Comparison of ENCODE assay signal across 1 cellular context in the genomic region with DNA sequence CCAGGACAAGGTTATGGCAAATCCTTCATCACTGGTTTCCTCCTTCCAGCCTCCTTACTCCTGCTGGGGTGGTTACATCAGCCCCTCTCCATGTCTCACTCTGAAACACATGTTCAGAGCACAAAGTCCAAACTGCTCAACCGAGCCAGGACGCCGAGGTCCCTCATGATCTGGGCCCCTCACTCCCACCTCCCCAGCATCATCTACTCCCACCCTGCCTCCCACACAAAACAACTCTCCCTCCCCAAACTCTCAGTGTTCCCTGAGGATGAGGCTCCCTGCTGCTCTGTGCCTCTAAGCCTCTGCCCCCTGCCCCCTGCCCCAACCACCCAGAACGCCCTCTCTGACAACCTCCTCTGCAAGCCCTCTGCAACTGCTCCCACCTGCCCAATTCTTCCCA.
TF ChIP-seq lines count a peak whose summit lies in the region.

No MANE protein-coding gene starts in this region.

TF ChIP-seq in IMR-90, 13 proteins besides CTCF, POLR2A, EP300 and RAD21:
- no peak for TF ChIP-seq SMC3 (IDR thresholded peaks at IDR 0.05; ENCODE audit: low read depth, low read length)
- no peak for TF ChIP-seq RFX5 (IDR thresholded peaks at IDR 0.05; ENCODE audit: low read depth, low read length)
- TF ChIP-seq MAFK (IDR thresholded peaks at IDR 0.05; ENCODE audit: low read depth, low read length): no peak
- TF ChIP-seq, protein P1, sequence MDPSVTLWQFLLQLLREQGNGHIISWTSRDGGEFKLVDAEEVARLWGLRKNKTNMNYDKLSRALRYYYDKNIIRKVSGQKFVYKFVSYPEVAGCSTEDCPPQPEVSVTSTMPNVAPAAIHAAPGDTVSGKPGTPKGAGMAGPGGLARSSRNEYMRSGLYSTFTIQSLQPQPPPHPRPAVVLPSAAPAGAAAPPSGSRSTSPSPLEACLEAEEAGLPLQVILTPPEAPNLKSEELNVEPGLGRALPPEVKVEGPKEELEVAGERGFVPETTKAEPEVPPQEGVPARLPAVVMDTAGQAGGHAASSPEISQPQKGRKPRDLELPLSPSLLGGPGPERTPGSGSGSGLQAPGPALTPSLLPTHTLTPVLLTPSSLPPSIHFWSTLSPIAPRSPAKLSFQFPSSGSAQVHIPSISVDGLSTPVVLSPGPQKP (IDR thresholded peaks at IDR 0.05; ENCODE audit: borderline replicate concordance, low read depth, low read length): no peak
- TF ChIP-seq RCOR1 (IDR thresholded peaks at IDR 0.05; ENCODE audit: insufficient replicate concordance, low read length): no peak
- TF ChIP-seq BHLHE40 (IDR thresholded peaks at IDR 0.05; ENCODE audit: low read depth, low read length): no peak
- TF ChIP-seq, protein P2, sequence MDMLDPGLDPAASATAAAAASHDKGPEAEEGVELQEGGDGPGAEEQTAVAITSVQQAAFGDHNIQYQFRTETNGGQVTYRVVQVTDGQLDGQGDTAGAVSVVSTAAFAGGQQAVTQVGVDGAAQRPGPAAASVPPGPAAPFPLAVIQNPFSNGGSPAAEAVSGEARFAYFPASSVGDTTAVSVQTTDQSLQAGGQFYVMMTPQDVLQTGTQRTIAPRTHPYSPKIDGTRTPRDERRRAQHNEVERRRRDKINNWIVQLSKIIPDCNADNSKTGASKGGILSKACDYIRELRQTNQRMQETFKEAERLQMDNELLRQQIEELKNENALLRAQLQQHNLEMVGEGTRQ (IDR thresholded peaks at IDR 0.05; ENCODE audit: low read depth, low read length): no peak
- TF ChIP-seq CEBPB (IDR thresholded peaks at IDR 0.05; ENCODE audit: low read depth, low read length): no peak
- TF ChIP-seq FOS (IDR thresholded peaks at IDR 0.05; ENCODE audit: low read depth, low read length): no peak
- TF ChIP-seq CHD1 (IDR thresholded peaks at IDR 0.05; ENCODE audit: low read depth, low read length): no peak
- no peak for TF ChIP-seq MAZ (IDR thresholded peaks at IDR 0.05; ENCODE audit: borderline replicate concordance, low read depth, low read length)
- no peak for TF ChIP-seq MXI1 (IDR thresholded peaks at IDR 0.05; ENCODE audit: borderline replicate concordance, low read depth, low read length)
- TF ChIP-seq NFE2L2 (IDR thresholded peaks at IDR 0.05; ENCODE audit: low read depth, low read length): no peak
